ENCODE assay signal across 34 cellular contexts in the genomic region with DNA sequence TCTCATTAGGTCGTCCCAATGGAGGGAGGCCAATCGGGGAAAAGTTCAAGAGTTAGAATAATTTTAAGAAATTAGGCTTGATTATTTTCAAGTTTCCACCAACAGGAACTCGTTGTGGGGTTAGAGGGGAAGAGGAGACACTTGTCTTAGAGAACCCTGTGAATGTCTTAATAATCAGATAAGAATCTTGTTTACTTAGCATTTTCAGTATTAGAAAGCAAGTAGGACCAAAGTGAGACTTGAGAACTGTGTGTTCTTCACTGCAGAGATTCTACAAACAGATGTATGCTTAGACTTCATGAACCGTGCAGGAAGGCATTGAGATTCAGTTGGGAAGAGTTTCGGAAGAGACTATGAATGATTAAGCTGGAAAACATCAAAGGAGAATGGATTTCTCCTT.
"Had no signal": no experiment of that assay in that cellular context is flagged by ENCODE, and none has a peak within 500 bp of the region (broad histone marks: within the 10 kb centered on the region; RNA-seq: fewer than 3 reads in every experiment).

No MANE protein-coding gene starts in this region.

- H3K9me3 Mint-ChIP-seq: activated CD4-positive, alpha-beta memory T cell treated with anti-CD3 and anti-CD28 coated beads, Interleukin-2, amount 10 ng/mL, durations not matched to agents 7 days and 5 days; activated naive CD4-positive, alpha-beta T cell treated with anti-CD3 and anti-CD28 coated beads for 36 hours; activated naive CD4-positive, alpha-beta T cell treated with anti-CD3 and anti-CD28 coated beads, Interleukin-2, amount 50 U/mL, for 72 hours; activated naive CD8-positive, alpha-beta T cell treated with anti-CD3 and anti-CD28 coated beads for 36 hours; activated T-cell treated with anti-CD3 and anti-CD28 coated beads, Interleukin-2, amount 50 U/mL, for 4 hours; activated T-helper 1 cell treated with anti-CD3 and anti-CD28 coated beads, Interleukin-12 subunit alpha, Interleukin-12 subunit beta, Interleukin-2, Interleukin-4 antibody, amounts not matched to agents 30 ng/mL and 10 ng/mL and 1 ng/mL, durations not matched to agents 14 hours and 24 hours and 36 hours; T-helper 1 cell treated with Interleukin-12 subunit alpha and Interleukin-12 subunit beta and Interleukin-4 antibody, amounts not matched to agents 30 μg/mL and 1 μg/mL, for 36 hours had no signal

- H3K27ac Mint-ChIP-seq: activated CD4-positive, alpha-beta memory T cell treated with anti-CD3 and anti-CD28 coated beads, Interleukin-2, amount 10 ng/mL, durations not matched to agents 7 days and 5 days; activated CD4-positive, alpha-beta T cell treated with anti-CD3 and anti-CD28 coated beads for 36 hours; activated CD4-positive, alpha-beta T cell treated with anti-CD3 and anti-CD28 coated beads, Interleukin-2, amount 10 ng/mL, durations not matched to agents 7 days and 5 days; activated naive CD4-positive, alpha-beta T cell treated with anti-CD3 and anti-CD28 coated beads for 36 hours; activated naive CD4-positive, alpha-beta T cell treated with anti-CD3 and anti-CD28 coated beads, Interleukin-2, amount 50 U/mL, for 72 hours; activated naive CD8-positive, alpha-beta T cell treated with anti-CD3 and anti-CD28 coated beads for 36 hours; activated T-cell treated with anti-CD3 and anti-CD28 coated beads, Interleukin-2, amount 50 U/mL, for 72 hours; activated T-helper 1 cell treated with anti-CD3 and anti-CD28 coated beads, Interleukin-12 subunit alpha, Interleukin-12 subunit beta, Interleukin-2, Interleukin-4 antibody, amounts not matched to agents 30 ng/mL and 10 ng/mL and 1 ng/mL, durations not matched to agents 14 hours and 24 hours and 36 hours; activated T-helper 17 cell treated with anti-CD3 and anti-CD28 coated beads, Interleukin-2, amount 50 U/mL, for 72 hours; T-helper 1 cell treated with Interleukin-12 subunit alpha and Interleukin-12 subunit beta and Interleukin-4 antibody, amounts not matched to agents 30 μg/mL and 1 μg/mL, for 36 hours; T-helper 2 cell treated with Interferon-gamma antibody and Interleukin-4, amounts not matched to agents 5 μg/mL and 100 μg/mL, for 36 hours; WTC11 had no signal

- H3K9me3 ChIP-seq: adrenal gland, body of pancreas, breast epithelium had no signal

- H3K36me3 ChIP-seq: adrenal gland, brain microvascular endothelial cell, breast epithelium, WERI-Rb-1 had no signal

- H3K27me3 ChIP-seq: adrenal gland, body of pancreas, brain microvascular endothelial cell, breast epithelium had no signal

- H3K27ac ChIP-seq: adrenal gland, body of pancreas, brain microvascular endothelial cell, breast epithelium, WERI-Rb-1 had no signal

- H3K36me3 Mint-ChIP-seq: activated naive CD4-positive, alpha-beta T cell treated with anti-CD3 and anti-CD28 coated beads, Interleukin-2, amount 50 U/mL, for 72 hours; activated naive CD8-positive, alpha-beta T cell treated with anti-CD3 and anti-CD28 coated beads for 36 hours; WTC11 had no signal

- H3K4me1 ChIP-seq: adrenal gland, breast epithelium had no signal

- H3K4me3 ChIP-seq: adrenal gland, body of pancreas, breast epithelium had no signal

- H3K4me3 Mint-ChIP-seq: activated CD4-positive, alpha-beta memory T cell treated with anti-CD3 and anti-CD28 coated beads, Interleukin-2, amount 10 ng/mL, durations not matched to agents 7 days and 5 days; activated CD4-positive, alpha-beta T cell treated with anti-CD3 and anti-CD28 coated beads for 36 hours; activated CD4-positive, alpha-beta T cell treated with anti-CD3 and anti-CD28 coated beads, Interleukin-2, amount 10 ng/mL, durations not matched to agents 7 days and 5 days; activated naive CD4-positive, alpha-beta T cell treated with anti-CD3 and anti-CD28 coated beads for 36 hours; activated naive CD8-positive, alpha-beta T cell treated with anti-CD3 and anti-CD28 coated beads for 36 hours; activated T-cell treated with anti-CD3 and anti-CD28 coated beads, Interleukin-2, amount 50 U/mL, for 4 hours; activated T-cell treated with anti-CD3 and anti-CD28 coated beads, Interleukin-2, amount 50 U/mL, for 72 hours; activated T-helper 1 cell treated with anti-CD3 and anti-CD28 coated beads, Interleukin-12 subunit alpha, Interleukin-12 subunit beta, Interleukin-2, Interleukin-4 antibody, amounts not matched to agents 30 ng/mL and 10 ng/mL and 1 ng/mL, durations not matched to agents 14 hours and 24 hours and 36 hours; activated T-helper 17 cell treated with anti-CD3 and anti-CD28 coated beads, Interleukin-2, amount 50 U/mL, for 72 hours; T-helper 1 cell treated with Interleukin-12 subunit alpha and Interleukin-12 subunit beta and Interleukin-4 antibody, amounts not matched to agents 30 μg/mL and 1 μg/mL, for 36 hours; T-helper 2 cell treated with Interferon-gamma antibody and Interleukin-4, amounts not matched to agents 5 μg/mL and 100 μg/mL, for 36 hours; WTC11 had no signal

- H3K4me1 Mint-ChIP-seq: activated T-helper 17 cell treated with anti-CD3 and anti-CD28 coated beads, Interleukin-2, amount 50 U/mL, for 72 hours; WTC11 had no signal

- H3K27me3 Mint-ChIP-seq: activated CD4-positive, alpha-beta memory T cell treated with anti-CD3 and anti-CD28 coated beads, Interleukin-2, amount 10 ng/mL, durations not matched to agents 7 days and 5 days; activated CD4-positive, alpha-beta T cell treated with anti-CD3 and anti-CD28 coated beads for 36 hours; activated CD4-positive, alpha-beta T cell treated with anti-CD3 and anti-CD28 coated beads, Interleukin-2, amount 10 ng/mL, durations not matched to agents 7 days and 5 days; activated naive CD8-positive, alpha-beta T cell treated with anti-CD3 and anti-CD28 coated beads for 36 hours had no signal

- DNase-seq: activated CD4-positive, alpha-beta memory T cell treated with anti-CD3 and anti-CD28 coated beads, Interleukin-2, amount 10 ng/mL, durations not matched to agents 7 days and 5 days; activated CD4-positive, alpha-beta T cell treated with anti-CD3 and anti-CD28 coated beads for 1 hour; activated CD4-positive, alpha-beta T cell treated with anti-CD3 and anti-CD28 coated beads for 36 hours; activated CD4-positive, alpha-beta T cell treated with anti-CD3 and anti-CD28 coated beads for 48 hours; activated CD4-positive, alpha-beta T cell treated with anti-CD3 and anti-CD28 coated beads, Interleukin-2, amount 10 ng/mL, durations not matched to agents 7 days and 5 days; activated CD4-positive, alpha-beta T cell treated with anti-CD3 and anti-CD28 coated beads, Interleukin-2, amount 50 U/mL, for 48 hours; activated CD4-positive, CD25-positive, alpha-beta regulatory T cell; activated CD8-positive, alpha-beta memory T cell treated with anti-CD3 and anti-CD28 coated beads, Interleukin-2, amount 50 U/mL, for 4 hours; activated effector memory CD4-positive, alpha-beta T cell treated with anti-CD3 and anti-CD28 coated beads, Interleukin-2, amount 50 U/mL, for 16 hours; activated gamma-delta T cell treated with Interleukin-2 at 50 U/mL for 16 hours; activated naive CD4-positive, alpha-beta T cell; activated naive CD4-positive, alpha-beta T cell treated with anti-CD3 and anti-CD28 coated beads for 36 hours; activated naive CD4-positive, alpha-beta T cell treated with anti-CD3 and anti-CD28 coated beads, Interleukin-2, amount 50 U/mL, for 16 hours; activated naive CD8-positive, alpha-beta T cell treated with anti-CD3 and anti-CD28 coated beads for 36 hours; activated T-cell treated with anti-CD3 and anti-CD28 coated beads for 4 hours; activated T-cell treated with anti-CD3 and anti-CD28 coated beads, Interleukin-2, amount 50 U/mL, for 1 hour; activated T-cell treated with anti-CD3 and anti-CD28 coated beads, Interleukin-2, amount 50 U/mL, for 4 hours; activated T-cell treated with anti-CD3 and anti-CD28 coated beads, Interleukin-2, amount 50 U/mL, for 72 hours; adrenal gland; amniotic stem cell; aorta; body of pancreas; brain microvascular endothelial cell; central memory CD4-positive, alpha-beta T cell; T-helper 1 cell; T-helper 9 cell; WERI-Rb-1 had no signal
